In the genomic region with DNA sequence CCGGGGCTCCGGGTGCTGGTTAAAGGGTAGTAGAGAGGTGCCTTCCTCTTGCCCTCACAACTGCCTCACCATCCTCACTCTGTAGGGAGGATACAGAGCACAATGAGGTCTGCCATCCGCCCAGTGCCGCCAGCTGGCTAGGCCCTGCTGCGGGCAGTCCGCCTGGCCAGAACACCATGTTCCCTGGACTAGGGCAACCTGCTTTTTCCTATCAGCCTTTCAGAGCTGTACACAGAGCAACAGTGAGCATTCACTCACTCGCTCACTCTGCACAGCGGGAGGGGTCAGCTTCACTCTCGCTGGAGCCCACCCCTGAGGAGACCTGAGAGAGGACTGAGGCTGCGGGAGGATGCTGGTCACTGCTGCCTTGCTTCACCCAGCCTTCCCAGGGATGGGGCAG, we compare ENCODE assay signal across 19 cellular contexts. TPM values are rescaled to one million over a fixed set of nuclear protein-coding genes. Genes with fewer than 3 reads are reported as not detected.
DNase-seq lines count a peak whose midpoint lies in the region; ATAC-seq and TF ChIP-seq lines count a peak whose summit lies in the region.
"Had no signal": no experiment of that assay in that cellular context is flagged by ENCODE, and none has a peak within 500 bp of the region (broad histone marks: within the 10 kb centered on the region; RNA-seq: fewer than 3 reads in every experiment).

No MANE protein-coding gene starts in this region.

- WGBS in testis, 2 donors, result 67 to 80% methylated on average over 3 to 10 of the region's 10 CpGs

- CTCF ChIA-PET in WTC11 (lab: Charles Lee), result no interaction called here

- no peak overlapping the region for H3K27ac Mint-ChIP-seq in WTC11
- H3K27ac Mint-ChIP-seq: H9 had no signal

- H3K36me3 ChIP-seq in left ventricle myocardium inferior (no peaks in the 10 kb centered on the region), testis (ENCODE audit: low read depth, missing control alignments) (no peaks in the 10 kb centered on the region)
- no peaks in the 10 kb centered on the region for H3K36me3 ChIP-seq in effector memory CD4-positive, alpha-beta T cell (ENCODE audit: control insufficient read depth, insufficient read depth, low read length)
- H3K36me3 ChIP-seq: BLaER1 treated with 17β-estradiol and CSF1 and Interleukin-3, amounts not matched to agents 10 nM and 100 nM had no signal

- H3K4me3 ChIP-seq in left ventricle myocardium inferior, result no peak overlapping the region
- no peak overlapping the region for H3K4me3 ChIP-seq in testis
- H3K4me3 ChIP-seq in effector memory CD4-positive, alpha-beta T cell (ENCODE audit: insufficient read depth, low read depth, low read length, poor library complexity, severe bottlenecking), result no peak overlapping the region
- H3K4me3 ChIP-seq: BLaER1 treated with 17β-estradiol and CSF1 and Interleukin-3, amounts not matched to agents 10 nM and 100 nM had no signal

- no peak for DNase-seq in Right ventricle myocardium inferior (ENCODE audit: missing footprints)
- no peak for DNase-seq in left ventricle myocardium inferior
- DNase-seq in globus pallidus (ENCODE audit: low spot score), result peak; percentile 82
- peak in 51 of 56 donors; percentile 17 to 89 (median 60) for DNase-seq in nucleus accumbens (lab: John Stamatoyannopoulos, UW)
- peak; percentile 20 for DNase-seq in testis
- DNase-seq in WTC11 (ENCODE audit: low spot score), result no peak
- no peak for DNase-seq in effector memory CD4-positive, alpha-beta T cell
- DNase-seq: COR-L47, DMS153, EL, H9, MV-4-11, NCI-H1417 treated with DMSO at 0.1 percent for 48 hours, NCI-H2029 treated with DMSO at 0.1 percent for 48 hours, NCI-H524 had no signal

- no peak overlapping the region for H3K4me3 Mint-ChIP-seq in WTC11
- H3K4me3 Mint-ChIP-seq: H9 had no signal

- H3K27me3 Mint-ChIP-seq in WTC11 (ENCODE audit: low read depth), result no peaks in the 10 kb centered on the region

- no peaks in the 10 kb centered on the region for H3K27me3 ChIP-seq in left ventricle myocardium inferior (ENCODE audit: low read depth)
- no peaks in the 10 kb centered on the region for H3K27me3 ChIP-seq in testis
- no peaks in the 10 kb centered on the region for H3K27me3 ChIP-seq in effector memory CD4-positive, alpha-beta T cell (replicated peaks; ENCODE audit: control insufficient read depth, insufficient read depth, low read length, poor library complexity, severe bottlenecking)
- H3K27me3 ChIP-seq: BLaER1 treated with 17β-estradiol and CSF1 and Interleukin-3, amounts not matched to agents 10 nM and 100 nM had no signal

- no peak for TF ChIP-seq CTCF in left ventricle myocardium inferior (IDR thresholded peaks at IDR 0.05; ENCODE audit: borderline replicate concordance)
- TF ChIP-seq CTCF in testis (IDR thresholded peaks at IDR 0.05), result no peak
- TF ChIP-seq CTCF in WTC11 (IDR thresholded peaks at IDR 0.05), result no peak

- H3K4me1 ChIP-seq in left ventricle myocardium inferior (no peaks in the 10 kb centered on the region), testis (peaks cover 6% of the 10 kb centered on the region)
- H3K4me1 ChIP-seq in effector memory CD4-positive, alpha-beta T cell (ENCODE audit: control insufficient read depth, insufficient read depth, low read length, poor library complexity, severe bottlenecking), result no peaks in the 10 kb centered on the region
- H3K4me1 ChIP-seq: BLaER1 treated with 17β-estradiol and CSF1 and Interleukin-3, amounts not matched to agents 10 nM and 100 nM had no signal

- POLR2A ChIA-PET in WTC11 (lab: Charles Lee), result no interaction called here

- no peak overlapping the region for H3K27ac ChIP-seq in left ventricle myocardium inferior (replicated peaks)
- no peak overlapping the region for H3K27ac ChIP-seq in testis
- H3K27ac ChIP-seq in effector memory CD4-positive, alpha-beta T cell (ENCODE audit: insufficient read depth, low read length, poor library complexity, severe bottlenecking), result no peak overlapping the region
- H3K27ac ChIP-seq: 22Rv1; BLaER1 treated with 17β-estradiol and CSF1 and Interleukin-3, amounts not matched to agents 10 nM and 100 nM; HL-60 had no signal

- intact Hi-C loops in Right ventricle myocardium inferior (cut with DNase I) (no loop called here), left ventricle myocardium inferior (cut with micrococcal nuclease) (no loop called here), testis (cut with DNase I; ENCODE audit: low total_unique reads) (no loop called here)

- no peak for TF ChIP-seq POLR2A in testis (IDR thresholded peaks at IDR 0.05)

- 0 out of 2 replicates have a peak, but pooled peaks cover 2% of the 10 kb centered on the region for H3K36me3 Mint-ChIP-seq in WTC11

- H3K9me3 Mint-ChIP-seq in WTC11, result peaks cover 9% of the 10 kb centered on the region

- 0 out of 2 replicates have a peak, but pooled peaks cover 6% of the 10 kb centered on the region for H3K4me1 Mint-ChIP-seq in WTC11

- ATAC-seq in Right ventricle myocardium inferior, result peak; percentile 88
- no peak for ATAC-seq in WTC11
- no peak for ATAC-seq in HG03196 (IDR thresholded peaks at IDR 0.05; ENCODE audit: unreplicated experiment)

- H3K9me3 ChIP-seq in left ventricle myocardium inferior (replicated peaks) (peaks cover 8% of the 10 kb centered on the region), testis (no peaks in the 10 kb centered on the region)
- H3K9me3 ChIP-seq in effector memory CD4-positive, alpha-beta T cell (ENCODE audit: control insufficient read depth, low read length), result no peaks in the 10 kb centered on the region
- H3K9me3 ChIP-seq: BLaER1 treated with 17β-estradiol and CSF1 and Interleukin-3, amounts not matched to agents 10 nM and 100 nM had no signal

TF ChIP-seq in WTC11, 78 proteins besides CTCF, POLR2A, EP300 and RAD21 (continues in another document):
- TF ChIP-seq, protein P1, sequence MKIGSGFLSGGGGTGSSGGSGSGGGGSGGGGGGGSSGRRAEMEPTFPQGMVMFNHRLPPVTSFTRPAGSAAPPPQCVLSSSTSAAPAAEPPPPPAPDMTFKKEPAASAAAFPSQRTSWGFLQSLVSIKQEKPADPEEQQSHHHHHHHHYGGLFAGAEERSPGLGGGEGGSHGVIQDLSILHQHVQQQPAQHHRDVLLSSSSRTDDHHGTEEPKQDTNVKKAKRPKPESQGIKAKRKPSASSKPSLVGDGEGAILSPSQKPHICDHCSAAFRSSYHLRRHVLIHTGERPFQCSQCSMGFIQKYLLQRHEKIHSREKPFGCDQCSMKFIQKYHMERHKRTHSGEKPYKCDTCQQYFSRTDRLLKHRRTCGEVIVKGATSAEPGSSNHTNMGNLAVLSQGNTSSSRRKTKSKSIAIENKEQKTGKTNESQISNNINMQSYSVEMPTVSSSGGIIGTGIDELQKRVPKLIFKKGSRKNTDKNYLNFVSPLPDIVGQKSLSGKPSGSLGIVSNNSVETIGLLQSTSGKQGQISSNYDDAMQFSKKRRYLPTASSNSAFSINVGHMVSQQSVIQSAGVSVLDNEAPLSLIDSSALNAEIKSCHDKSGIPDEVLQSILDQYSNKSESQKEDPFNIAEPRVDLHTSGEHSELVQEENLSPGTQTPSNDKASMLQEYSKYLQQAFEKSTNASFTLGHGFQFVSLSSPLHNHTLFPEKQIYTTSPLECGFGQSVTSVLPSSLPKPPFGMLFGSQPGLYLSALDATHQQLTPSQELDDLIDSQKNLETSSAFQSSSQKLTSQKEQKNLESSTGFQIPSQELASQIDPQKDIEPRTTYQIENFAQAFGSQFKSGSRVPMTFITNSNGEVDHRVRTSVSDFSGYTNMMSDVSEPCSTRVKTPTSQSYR (CRISPR knock-in tag; IDR thresholded peaks at IDR 0.05), result no peak
- no peak for TF ChIP-seq TP53 (CRISPR knock-in tag; IDR thresholded peaks at IDR 0.05)
- TF ChIP-seq, protein P2, sequence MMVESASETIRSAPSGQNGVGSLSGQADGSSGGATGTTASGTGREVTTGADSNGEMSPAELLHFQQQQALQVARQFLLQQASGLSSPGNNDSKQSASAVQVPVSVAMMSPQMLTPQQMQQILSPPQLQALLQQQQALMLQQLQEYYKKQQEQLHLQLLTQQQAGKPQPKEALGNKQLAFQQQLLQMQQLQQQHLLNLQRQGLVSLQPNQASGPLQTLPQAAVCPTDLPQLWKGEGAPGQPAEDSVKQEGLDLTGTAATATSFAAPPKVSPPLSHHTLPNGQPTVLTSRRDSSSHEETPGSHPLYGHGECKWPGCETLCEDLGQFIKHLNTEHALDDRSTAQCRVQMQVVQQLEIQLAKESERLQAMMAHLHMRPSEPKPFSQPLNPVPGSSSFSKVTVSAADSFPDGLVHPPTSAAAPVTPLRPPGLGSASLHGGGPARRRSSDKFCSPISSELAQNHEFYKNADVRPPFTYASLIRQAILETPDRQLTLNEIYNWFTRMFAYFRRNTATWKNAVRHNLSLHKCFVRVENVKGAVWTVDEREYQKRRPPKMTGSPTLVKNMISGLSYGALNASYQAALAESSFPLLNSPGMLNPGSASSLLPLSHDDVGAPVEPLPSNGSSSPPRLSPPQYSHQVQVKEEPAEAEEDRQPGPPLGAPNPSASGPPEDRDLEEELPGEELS (CRISPR knock-in tag; IDR thresholded peaks at IDR 0.05), result no peak
- TF ChIP-seq, protein P3, sequence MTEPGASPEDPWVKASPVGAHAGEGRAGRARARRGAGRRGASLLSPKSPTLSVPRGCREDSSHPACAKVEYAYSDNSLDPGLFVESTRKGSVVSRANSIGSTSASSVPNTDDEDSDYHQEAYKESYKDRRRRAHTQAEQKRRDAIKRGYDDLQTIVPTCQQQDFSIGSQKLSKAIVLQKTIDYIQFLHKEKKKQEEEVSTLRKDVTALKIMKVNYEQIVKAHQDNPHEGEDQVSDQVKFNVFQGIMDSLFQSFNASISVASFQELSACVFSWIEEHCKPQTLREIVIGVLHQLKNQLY (CRISPR knock-in tag; IDR thresholded peaks at IDR 0.05), result no peak
- TF ChIP-seq, protein P4, sequence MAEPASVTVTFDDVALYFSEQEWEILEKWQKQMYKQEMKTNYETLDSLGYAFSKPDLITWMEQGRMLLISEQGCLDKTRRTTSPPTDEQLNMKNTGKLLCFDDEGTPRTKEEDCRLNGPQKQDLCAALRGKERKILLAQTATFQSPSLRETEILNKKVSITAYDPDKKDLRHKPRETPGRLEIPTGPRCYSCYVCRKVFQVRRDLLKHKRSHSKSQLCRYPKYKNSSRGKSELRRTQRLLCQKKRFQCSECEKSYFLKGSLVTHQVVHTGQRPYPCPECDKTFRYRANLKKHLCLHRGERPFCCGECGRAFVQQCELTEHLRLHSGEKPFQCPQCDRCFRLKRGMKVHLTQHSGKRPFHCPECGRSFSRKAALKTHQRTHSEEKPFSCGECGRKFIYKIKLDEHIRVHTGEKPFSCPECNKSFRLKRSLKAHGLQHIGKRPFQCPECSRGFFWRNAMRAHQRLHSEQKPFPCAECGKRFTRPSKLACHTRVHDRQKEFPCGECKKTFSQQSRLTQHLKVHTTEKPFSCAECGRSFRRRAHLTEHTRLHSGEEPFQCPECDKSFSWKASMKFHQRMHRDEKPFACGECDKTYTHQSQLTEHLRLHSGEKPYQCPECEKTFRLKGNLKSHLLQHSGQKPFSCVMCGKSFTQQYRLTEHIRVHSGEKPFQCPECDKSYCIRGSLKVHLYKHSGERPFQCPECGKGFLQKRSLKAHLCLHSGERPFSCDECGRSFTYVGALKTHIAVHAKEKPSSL (CRISPR knock-in tag; conservative IDR thresholded peaks at IDR 0.05), result no peak

RNA-seq across cellular contexts. Expression of a gene that starts 58.8 kb away (rescaled TPM):
- total RNA-seq in Right ventricle myocardium inferior (1.5 TPM), left ventricle myocardium inferior (1.5 TPM), testis (10 to 100 TPM; 30.4 to 33.8 TPM), WTC11 (2021) (3.4 to 5.2 TPM (median 4.5 TPM) in 3 replicates)
- 11.8 TPM for polyA plus RNA-seq in testis (ENCODE audit: insufficient read depth, low read depth, low replicate concordance)

Comparison
In these comparisons a context has a peak if more than half of its experiments do, and no peak if none do; other contexts are left out.
1. DNase-seq: peak in globus pallidus (single experiment), nucleus accumbens (51 of 56) and testis (single experiment); none in Right ventricle myocardium inferior (single experiment), left ventricle myocardium inferior (single experiment), WTC11 (single experiment) and effector memory CD4-positive, alpha-beta T cell (0 of 3).